28 cellular contexts compared by ENCODE assay signal in the genomic region with DNA sequence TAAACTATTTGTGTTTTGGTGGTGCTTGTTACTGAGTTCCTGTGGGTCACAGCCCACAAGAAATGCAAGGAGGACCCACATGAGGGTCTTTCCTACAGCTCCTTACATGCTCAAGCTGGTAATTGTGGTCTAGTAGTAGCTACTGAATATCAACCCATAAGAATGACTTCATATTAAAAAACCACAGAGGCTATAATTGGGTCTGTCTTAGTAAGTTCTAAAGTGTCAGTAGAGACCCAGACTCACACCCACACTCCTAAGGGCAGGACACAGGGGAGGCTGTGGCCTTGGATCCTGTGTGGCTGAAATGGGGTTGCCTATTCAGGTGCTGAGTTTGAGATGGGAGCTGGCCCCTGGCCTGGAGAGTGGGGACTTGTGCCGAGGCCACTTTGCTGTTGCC. TPM values are rescaled to one million over a fixed set of nuclear protein-coding genes. Genes with fewer than 3 reads are reported as not detected.
A peak's percentile ranks its signal among the peaks of the same experiment; 100 is the strongest.
DNase-seq lines count a peak whose midpoint lies in the region; ATAC-seq, FAIRE-seq and TF ChIP-seq lines count a peak whose summit lies in the region.
"Had no signal": no experiment of that assay in that cellular context is flagged by ENCODE, and none has a peak within 500 bp of the region (broad histone marks: within the 10 kb centered on the region; RNA-seq: fewer than 3 reads in every experiment).

No MANE protein-coding gene starts in this region.

- H3K36me3 Mint-ChIP-seq in Caco-2 (ENCODE audit: insufficient read depth, unreplicated experiment) = peaks cover 74% of the 10 kb centered on the region

- H3K4me3 Mint-ChIP-seq in Caco-2 (ENCODE audit: unreplicated experiment) = no peak overlapping the region
- H3K4me3 Mint-ChIP-seq: activated CD4-positive, alpha-beta T cell treated with anti-CD3 and anti-CD28 coated beads, Interleukin-2, amount 10 ng/mL, durations not matched to agents 7 days and 5 days; CD4-positive, CD25-positive, alpha-beta regulatory T cell; endodermal cell; H9; stimulated activated naive CD8-positive, alpha-beta T cell treated with anti-CD3 and anti-CD28 coated beads, Interleukin-15, Interleukin-2, amounts not matched to agents 100 ng/mL and 50 ng/mL, for 24 hours had no signal

- H3K27me3 ChIP-seq in osteoblast (ENCODE audit: insufficient read depth, low read length) (no peaks in the 10 kb centered on the region), Caco-2 (replicated peaks; ENCODE audit: control insufficient read depth, insufficient read depth, low read length) (no peaks in the 10 kb centered on the region)
- H3K27me3 ChIP-seq: breast epithelium, colonic mucosa, esophagus squamous epithelium, Peyer's patch, tibial nerve had no signal

- FAIRE-seq in GM12891 (lab: Jason Lieb, UNC) = no peak
- FAIRE-seq in RCC 7860 (lab: Jason Lieb, UNC) = no peak

- POLR2A ChIA-PET in Caco-2 (lab: Charles Lee) = interaction anchor here (0.7 kb wide), 1 partner anchor 142 kb away, joined by 5 read pairs; no protein-coding TSS in a partner anchor

- H3K9me3 ChIP-seq in osteoblast (ENCODE audit: low read depth, low read length) = no peaks in the 10 kb centered on the region
- no peaks in the 10 kb centered on the region for H3K9me3 ChIP-seq in Caco-2
- H3K9me3 ChIP-seq: breast epithelium, colonic mucosa, esophagus squamous epithelium, Peyer's patch had no signal

- TF ChIP-seq CTCF in osteoblast (IDR thresholded peaks at IDR 0.05; ENCODE audit: extremely low read depth, low read depth, low read length) = no peak
- no peak for TF ChIP-seq CTCF in Caco-2 (IDR thresholded peaks at IDR 0.05; ENCODE audit: insufficient read depth in 1 of 2, low read depth in 1 of 2, low read length in 1 of 2, severe bottlenecking in 1 of 2, unreplicated experiment in 1 of 2)

- DNase-seq in GM12891 (ENCODE audit: insufficient read length, low spot score) (peak; percentile 57), osteoblast (ENCODE audit: insufficient read length, low spot score, missing footprints) (peak; percentile 84), hypothalamus (lab: John Stamatoyannopoulos, UW) (no peak), RCC 7860 (ENCODE audit: low spot score) (no peak), Caco-2 (no peak)
- DNase-seq in stimulated activated CD4-positive, alpha-beta T cell treated with anti-CD3 and anti-CD28 coated beads, Interleukin-4, amount 100 ng/mL, for 4 hours = no peak
- DNase-seq: activated CD4-positive, alpha-beta T cell treated with anti-CD3 and anti-CD28 coated beads, Interleukin-2, amount 10 ng/mL, durations not matched to agents 7 days and 5 days; activated gamma-delta T cell; amniotic stem cell; CD4-positive, CD25-positive, alpha-beta regulatory T cell; colonic mucosa; endodermal cell; esophagus squamous epithelium; H9; mammary epithelial cell; NCI-H1092; NCI-H2081; NCI-H510A treated with DMSO at 0.1 percent for 48 hours; Peyer's patch had no signal

- CTCF ChIA-PET in Caco-2 (lab: Charles Lee) = no interaction called here

- H3K4me1 ChIP-seq in osteoblast (ENCODE audit: insufficient read depth, low read length) (no peaks in the 10 kb centered on the region), Caco-2 (no peaks in the 10 kb centered on the region)
- H3K4me1 ChIP-seq: breast epithelium, colonic mucosa, esophagus squamous epithelium, Peyer's patch, tibial nerve had no signal

- no peak overlapping the region for H3K27ac ChIP-seq in osteoblast (ENCODE audit: low read depth, low read length)
- H3K27ac ChIP-seq: breast epithelium, colonic mucosa, esophagus squamous epithelium, Peyer's patch, tibial nerve had no signal

- H3K27me3 Mint-ChIP-seq in Caco-2 (ENCODE audit: insufficient read depth, unreplicated experiment) = no peaks in the 10 kb centered on the region
- H3K27me3 Mint-ChIP-seq: activated CD4-positive, alpha-beta T cell treated with anti-CD3 and anti-CD28 coated beads, Interleukin-2, amount 10 ng/mL, durations not matched to agents 7 days and 5 days; CD4-positive, CD25-positive, alpha-beta regulatory T cell; stimulated activated naive CD8-positive, alpha-beta T cell treated with anti-CD3 and anti-CD28 coated beads, Interleukin-15, Interleukin-2, amounts not matched to agents 100 ng/mL and 50 ng/mL, for 24 hours had no signal

- intact Hi-C loops in Caco-2 (cut with micrococcal nuclease; ENCODE audit: unreplicated experiment) = loop anchor here (5.0 kb wide), 1 partner anchor 288 kb away; no protein-coding TSS in a partner anchor

- H3K4me1 Mint-ChIP-seq in Caco-2 (ENCODE audit: low read depth, unreplicated experiment) = peaks cover 7% of the 10 kb centered on the region
- H3K4me1 Mint-ChIP-seq: endodermal cell had no signal

- H4K20me1 ChIP-seq in osteoblast (ENCODE audit: insufficient read depth, low read length) = peaks cover 61% of the 10 kb centered on the region

- BruUV-seq in Caco-2 (replicated peaks; lab: Mats Ljungman, UMichigan) = no TSS peak

- H3K4me3 ChIP-seq in osteoblast (ENCODE audit: insufficient read depth, low read length) (no peak overlapping the region), Caco-2 (ENCODE audit: low read depth, low read length) (no peak overlapping the region)
- H3K4me3 ChIP-seq: breast epithelium, colonic mucosa, esophagus squamous epithelium, Peyer's patch, smooth muscle cell, tibial nerve had no signal

- ATAC-seq in GM19328 (IDR thresholded peaks at IDR 0.05; ENCODE audit: unreplicated experiment) = peak; percentile 55
- ATAC-seq in HG03469 (IDR thresholded peaks at IDR 0.05; ENCODE audit: unreplicated experiment) = peak; percentile 54

- H2AFZ ChIP-seq in osteoblast (ENCODE audit: low read length) = no peak overlapping the region

- H3K79me2 ChIP-seq in osteoblast (ENCODE audit: insufficient read depth, low read length) = peaks cover 99% of the 10 kb centered on the region

- no peaks in the 10 kb centered on the region for H3K9me3 Mint-ChIP-seq in Caco-2 (ENCODE audit: unreplicated experiment)
- H3K9me3 Mint-ChIP-seq: activated CD4-positive, alpha-beta T cell treated with anti-CD3 and anti-CD28 coated beads, Interleukin-2, amount 10 ng/mL, durations not matched to agents 7 days and 5 days; endodermal cell; stimulated activated naive CD8-positive, alpha-beta T cell treated with anti-CD3 and anti-CD28 coated beads, Interleukin-15, Interleukin-2, amounts not matched to agents 100 ng/mL and 50 ng/mL, for 24 hours had no signal

- no peak for TF ChIP-seq POLR2A in GM12891 (IDR thresholded peaks at IDR 0.05; ENCODE audit: low read depth, low read length)

- H3K27ac Mint-ChIP-seq in Caco-2 (ENCODE audit: unreplicated experiment) = no peak overlapping the region
- H3K27ac Mint-ChIP-seq: activated CD4-positive, alpha-beta T cell treated with anti-CD3 and anti-CD28 coated beads, Interleukin-2, amount 10 ng/mL, durations not matched to agents 7 days and 5 days; stimulated activated naive CD8-positive, alpha-beta T cell treated with anti-CD3 and anti-CD28 coated beads, Interleukin-15, Interleukin-2, amounts not matched to agents 100 ng/mL and 50 ng/mL, for 24 hours had no signal

- peaks cover 23% of the 10 kb centered on the region for H3K36me3 ChIP-seq in osteoblast (ENCODE audit: insufficient read depth, low read length)
- H3K36me3 ChIP-seq in Caco-2 (ENCODE audit: control insufficient read depth, insufficient read depth, low read length) = peaks cover 11% of the 10 kb centered on the region
- H3K36me3 ChIP-seq: breast epithelium, colonic mucosa had no signal

- no peak overlapping the region for H3K4me2 ChIP-seq in osteoblast (ENCODE audit: insufficient read depth, low read length)
- H3K4me2 ChIP-seq: smooth muscle cell had no signal

TF ChIP-seq in GM12891, 5 proteins besides CTCF, POLR2A, EP300 and RAD21:
- TF ChIP-seq POLR2AphosphoS5 (IDR thresholded peaks at IDR 0.05; ENCODE audit: low read depth, low read length) = no peak
- TF ChIP-seq SPI1 (IDR thresholded peaks at IDR 0.05; ENCODE audit: low read depth, low read length) = no peak
- TF ChIP-seq PAX5 (IDR thresholded peaks at IDR 0.05; ENCODE audit: insufficient read depth, low read length, severe bottlenecking) = no peak
- no peak for TF ChIP-seq POU2F2 (IDR thresholded peaks at IDR 0.05; ENCODE audit: low read depth, low read length)
- TF ChIP-seq TAF1 (IDR thresholded peaks at IDR 0.05; ENCODE audit: low read depth, low read length) = no peak
TF ChIP-seq in GM12891: peak in this region for 0.

RNA-seq across cellular contexts. Expression of a gene that starts 19.6 kb away (rescaled TPM):
- 85.5 TPM for polyA plus RNA-seq in GM12891 (2012; ENCODE audit: low read depth, missing spikeins)
- total RNA-seq in osteoblast (48.6 and 56.8 TPM in 2 replicates), Caco-2 (2022) (136 and 140 TPM in 2 replicates)

RNA-seq across cellular contexts. Expression of a gene that starts 53.8 kb away (rescaled TPM):
- 0.73 TPM for polyA plus RNA-seq in GM12891 (2012; ENCODE audit: low read depth, missing spikeins)
- total RNA-seq in osteoblast (not detected in 2 replicates), Caco-2 (2022) (not detected in 2 replicates)
- total RNA-seq: activated CD4-positive, alpha-beta T cell treated with anti-CD3 and anti-CD28 coated beads, Interleukin-2, amount 10 ng/mL, durations not matched to agents 7 days and 5 days; breast epithelium; CD4-positive, CD25-positive, alpha-beta regulatory T cell; colonic mucosa; endodermal cell; esophagus squamous epithelium; H9; kidney epithelial cell; mammary epithelial cell; Peyer's patch; SK-MEL-5; smooth muscle cell; T-helper 1 cell treated with Interleukin-12 subunit alpha and Interleukin-12 subunit beta and Interleukin-4 antibody, amounts not matched to agents 30 ng/mL and 1 ng/mL, for 36 hours; tibial nerve had no signal
- polyA plus RNA-seq: CD4-positive, CD25-positive, alpha-beta regulatory T cell; mammary epithelial cell; smooth muscle cell had no signal

Comparison
In these comparisons a context has a peak if more than half of its experiments do, and no peak if none do; other contexts are left out.
1. DNase-seq: peak in GM12891 (single experiment) and osteoblast (single experiment); none in hypothalamus (0 of 51), RCC 7860 (single experiment), Caco-2 (0 of 2) and stimulated activated CD4-positive, alpha-beta T cell treated with anti-CD3 and anti-CD28 coated beads, Interleukin-4, amount 100 ng/mL, for 4 hours (0 of 2).